Comparison of ENCODE assay signal across 8 cellular contexts in the genomic region with DNA sequence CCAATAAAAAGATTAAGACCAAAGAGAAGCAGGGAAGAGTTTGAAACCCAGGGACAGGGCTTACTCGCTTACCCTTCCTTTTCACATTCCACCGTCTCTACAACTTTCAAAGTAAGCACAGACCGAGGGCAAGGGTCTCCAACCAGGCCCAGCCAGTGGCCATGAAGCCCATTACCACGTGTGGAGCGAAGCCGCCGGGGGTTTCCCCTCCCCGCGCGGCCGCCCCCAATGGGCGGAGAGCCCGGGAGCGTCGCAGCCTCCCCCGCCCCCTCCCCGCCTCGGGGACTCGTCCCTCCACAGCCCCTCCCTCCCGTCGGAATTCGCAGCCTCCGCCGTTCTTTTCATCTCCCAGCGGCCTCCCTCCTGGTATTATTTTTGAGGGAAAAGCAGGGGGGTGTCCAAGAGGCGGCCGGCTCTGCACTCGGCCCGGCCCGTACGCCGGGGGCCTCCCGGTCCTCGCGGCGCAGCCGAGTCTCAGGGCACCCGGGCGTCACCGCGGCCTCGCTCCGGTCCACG. TPM values are rescaled to one million over a fixed set of nuclear protein-coding genes. Genes with fewer than 3 reads are reported as not detected.
DNase-seq lines count a peak whose midpoint lies in the region; ATAC-seq and TF ChIP-seq lines count a peak whose summit lies in the region.

No MANE protein-coding gene starts in this region.

- intact Hi-C loops in lower lobe of right lung (cut with DNase I), result no loop called here

- H3K27me3 Mint-ChIP-seq in activated CD8-positive, alpha-beta T cell treated with anti-CD3 and anti-CD28 coated beads, Interleukin-2, amount 10 ng/mL, durations not matched to agents 7 days and 5 days (ENCODE audit: low read depth), result no peaks in the 10 kb centered on the region

- H3K36me3 ChIP-seq in ectodermal cell (ENCODE audit: control insufficient read depth, insufficient read depth, low read length) (no peaks in the 10 kb centered on the region), lower lobe of right lung (peaks cover 10% of the 10 kb centered on the region)

- WGBS in ectodermal cell, 2 experiments, result 0% methylated on average over 44 of the region's 44 CpGs

- H3K36me3 Mint-ChIP-seq in activated CD8-positive, alpha-beta T cell treated with anti-CD3 and anti-CD28 coated beads, Interleukin-2, amount 10 ng/mL, durations not matched to agents 7 days and 5 days (ENCODE audit: low read depth), result peaks cover 30% of the 10 kb centered on the region

- DNase-seq in NOMO-1 treated with DMSO at 0.1 percent for 48 hours (lab: John Stamatoyannopoulos, UW; ENCODE audit: unreplicated experiment) (peak; percentile 24), NOMO-1 treated with dmso at 0.1 percent for 144 hours (lab: John Stamatoyannopoulos, UW; ENCODE audit: unreplicated experiment) (no peak), NCI-H460 (ENCODE audit: extremely low read depth, low read depth) (peak; percentile 36), lower lobe of right lung (peak; percentile 74)
- DNase-seq in activated CD8-positive, alpha-beta T cell treated with anti-CD3 and anti-CD28 coated beads, Interleukin-2, amount 10 ng/mL, durations not matched to agents 7 days and 5 days, result peak; percentile 77
- DNase-seq in stimulated activated CD4-positive, alpha-beta T cell treated with anti-CD3 and anti-CD28 coated beads, TNF-alpha, amount 100 ng/mL, for 4 hours (ENCODE audit: low read depth in 3 of 3), result peak; percentile 72 to 81 (median 74)

- ATAC-seq in HG03066 (IDR thresholded peaks at IDR 0.05; ENCODE audit: low read depth, unreplicated experiment) (peak; percentile 25), lower lobe of right lung (peak; percentile 82 to 83)
- peak; percentile 45 for ATAC-seq in activated CD8-positive, alpha-beta T cell treated with anti-CD3 and anti-CD28 coated beads, Interleukin-2, amount 10 ng/mL, durations not matched to agents 7 days and 5 days

- POLR2A ChIA-PET in activated CD8-positive, alpha-beta T cell treated with anti-CD3 and anti-CD28 coated beads, Interleukin-2, amount 10 ng/mL, durations not matched to agents 7 days and 5 days (lab: Charles Lee), result interaction anchor here (1.0 to 2.3 kb wide), 10 partner anchors 9 to 572 kb away, joined by 3 to 7 read pairs (median 4); partner anchors contain the start of genes BBS10, KRR1, OSBPL8 and PHLDA1

- H3K4me3 ChIP-seq in ectodermal cell (ENCODE audit: insufficient read depth, low read depth, low read length) (peak overlapping the region; percentile 94), lower lobe of right lung (peak overlapping the region; percentile 92)

- CTCF ChIA-PET in activated CD8-positive, alpha-beta T cell treated with anti-CD3 and anti-CD28 coated beads, Interleukin-2, amount 10 ng/mL, durations not matched to agents 7 days and 5 days (lab: Charles Lee), result interaction anchor here (0.5 to 2.3 kb wide), 4 partner anchors 11 to 372 kb away, joined by 3 to 5 read pairs (median 4); partner anchors contain the start of gene BBS10

- TF ChIP-seq CTCF in lower lobe of right lung (IDR thresholded peaks at IDR 0.05), result no peak

- no peaks in the 10 kb centered on the region for H3K9me3 Mint-ChIP-seq in activated CD8-positive, alpha-beta T cell treated with anti-CD3 and anti-CD28 coated beads, Interleukin-2, amount 10 ng/mL, durations not matched to agents 7 days and 5 days (ENCODE audit: insufficient read depth)

- no peaks in the 10 kb centered on the region for H3K9me3 ChIP-seq in ectodermal cell (ENCODE audit: control insufficient read depth, low read length)
- H3K9me3 ChIP-seq in lower lobe of right lung, result peaks cover 4% of the 10 kb centered on the region

- H3K4me3 Mint-ChIP-seq in activated CD8-positive, alpha-beta T cell treated with anti-CD3 and anti-CD28 coated beads, Interleukin-2, amount 10 ng/mL, durations not matched to agents 7 days and 5 days, result peak overlapping the region; percentile 93

- peaks cover 14% of the 10 kb centered on the region for H3K4me1 ChIP-seq in ectodermal cell (ENCODE audit: control insufficient read depth, insufficient read depth, low read length)
- H3K4me1 ChIP-seq in lower lobe of right lung, result peaks cover 48% of the 10 kb centered on the region

- H3K27me3 ChIP-seq in ectodermal cell (ENCODE audit: control insufficient read depth, insufficient read depth, low read length, poor library complexity, severe bottlenecking) (no peaks in the 10 kb centered on the region), lower lobe of right lung (ENCODE audit: low read depth) (no peaks in the 10 kb centered on the region)

- H3K4me1 Mint-ChIP-seq in activated CD8-positive, alpha-beta T cell treated with anti-CD3 and anti-CD28 coated beads, Interleukin-2, amount 10 ng/mL, durations not matched to agents 7 days and 5 days (ENCODE audit: low read depth), result peaks cover 52% of the 10 kb centered on the region

- H3K27ac Mint-ChIP-seq in activated CD8-positive, alpha-beta T cell treated with anti-CD3 and anti-CD28 coated beads, Interleukin-2, amount 10 ng/mL, durations not matched to agents 7 days and 5 days, result peak overlapping the region; percentile 99

- H3K27ac ChIP-seq in ectodermal cell (ENCODE audit: insufficient read depth, low read depth, low read length, poor library complexity, severe bottlenecking) (peak overlapping the region; percentile 99), lower lobe of right lung (peak overlapping the region; percentile 98)

RNA-seq across cellular contexts. Expression of gene NAP1L1, which starts 0.7 kb away (rescaled TPM):
- 726 and 819 TPM in 2 replicates for total RNA-seq in NCI-H460 (2014; rRNA removed; shearing (Covaris generic))
- 366 and 468 TPM in 2 replicates for polyA plus RNA-seq in NCI-H460 (2014; cell fraction: nucleus; rRNA removed)
- 100 to 1,000 TPM; 478 to 488 TPM for total RNA-seq in activated CD8-positive, alpha-beta T cell treated with anti-CD3 and anti-CD28 coated beads, Interleukin-2, amount 10 ng/mL, durations not matched to agents 7 days and 5 days
- 1,807 TPM for polyA plus RNA-seq in ectodermal cell (2013, experiment 1 of 4)
- polyA plus RNA-seq in ectodermal cell (2013, experiment 2 of 4), result 1,769 TPM
- 1,684 TPM for polyA plus RNA-seq in ectodermal cell (2013, experiment 3 of 4)
- polyA plus RNA-seq in ectodermal cell (2013, experiment 4 of 4), result 1,884 TPM
- 429 TPM for total RNA-seq in lower lobe of right lung

RNA-seq across cellular contexts. Expression of gene PHLDA1, which starts 52.2 kb away (rescaled TPM):
- 128 and 136 TPM in 2 replicates for total RNA-seq in NCI-H460 (2014; rRNA removed; shearing (Covaris generic))
- 51.5 and 52.0 TPM in 2 replicates for polyA plus RNA-seq in NCI-H460 (2014; cell fraction: nucleus; rRNA removed)
- 1 to 10 TPM; 5.6 to 6.1 TPM for total RNA-seq in activated CD8-positive, alpha-beta T cell treated with anti-CD3 and anti-CD28 coated beads, Interleukin-2, amount 10 ng/mL, durations not matched to agents 7 days and 5 days
- 3.5 TPM for polyA plus RNA-seq in ectodermal cell (2013, experiment 1 of 4)
- 2.6 TPM for polyA plus RNA-seq in ectodermal cell (2013, experiment 2 of 4)
- polyA plus RNA-seq in ectodermal cell (2013, experiment 3 of 4), result 3.0 TPM
- 3.3 TPM for polyA plus RNA-seq in ectodermal cell (2013, experiment 4 of 4)
- 12.2 TPM for total RNA-seq in lower lobe of right lung

Comparison
In these comparisons a context has a peak if more than half of its experiments do, and no peak if none do; other contexts are left out.
1. ATAC-seq: peak in every context shown above with its lines; median percentile 82 in lower lobe of right lung; 45 in activated CD8-positive, alpha-beta T cell treated with anti-CD3 and anti-CD28 coated beads, Interleukin-2, amount 10 ng/mL, durations not matched to agents 7 days and 5 days; 25 in HG03066.